Comparison of ENCODE assay signal across 20 cellular contexts in genomic region chr7:92200791-92201190, GRCh38. TPM values are rescaled to one million over a fixed set of nuclear protein-coding genes. Genes with fewer than 3 reads are reported as not detected.
"Had no signal": no experiment of that assay in that cellular context is flagged by ENCODE, and none has a peak within 500 bp of the region (broad histone marks: within the 10 kb centered on the region; RNA-seq: fewer than 3 reads in every experiment).

No MANE protein-coding gene starts in this region.

- H3K27ac Mint-ChIP-seq: activated CD4-positive, alpha-beta T cell treated with anti-CD3 and anti-CD28 coated beads for 36 hours; activated naive CD8-positive, alpha-beta T cell treated with anti-CD3 and anti-CD28 coated beads, Interleukin-2, amount 10 ng/mL, durations not matched to agents 7 days and 5 days; effector memory CD8-positive, alpha-beta T cell; mesothelial cell of epicardium; natural killer cell treated with Interleukin-12 subunit alpha and Interleukin-12 subunit beta and Interleukin-15 and Interleukin-18, amount 100 ng/mL, for 72 hours; T-helper 2 cell treated with Interferon-gamma antibody and Interleukin-4, amounts not matched to agents 5 μg/mL and 100 μg/mL, for 36 hours had no signal

- H3K4me1 ChIP-seq: lower lobe of right lung, parathyroid adenoma, sigmoid colon, upper lobe of left lung had no signal

- ATAC-seq: activated CD4-positive, alpha-beta T cell treated with anti-CD3 and anti-CD28 coated beads for 36 hours; effector memory CD8-positive, alpha-beta T cell; lower lobe of right lung; natural killer cell treated with Interleukin-12 subunit alpha and Interleukin-12 subunit beta and Interleukin-15 and Interleukin-18, amount 100 ng/mL, for 72 hours; stimulated activated naive B cell treated with anti-CD40 and anti-IgM and Interleukin-4, amounts not matched to agents 10 μg/mL and 1 μg/mL and 100 μg/mL, for 72 hours had no signal

- H3K4me1 Mint-ChIP-seq: mesothelial cell of epicardium; stimulated activated naive B cell treated with anti-CD40 and anti-IgM and Interleukin-4, amounts not matched to agents 10 μg/mL and 1 μg/mL and 100 μg/mL, for 72 hours had no signal

- DNase-seq: activated CD4-positive, alpha-beta T cell treated with anti-CD3 and anti-CD28 coated beads for 36 hours; activated CD4-positive, alpha-beta T cell treated with anti-CD3 and anti-CD28 coated beads, Interleukin-2, amount 50 U/mL, for 48 hours; activated naive CD8-positive, alpha-beta T cell treated with anti-CD3 and anti-CD28 coated beads, Interleukin-2, amount 10 ng/mL, durations not matched to agents 7 days and 5 days; amygdala; caudate nucleus; effector memory CD8-positive, alpha-beta T cell; foreskin fibroblast; hippocampal formation; lower lobe of right lung; sigmoid colon; stimulated activated naive B cell treated with anti-CD40 and anti-IgM and Interleukin-4, amounts not matched to agents 10 μg/mL and 1 μg/mL and 100 μg/mL, for 72 hours; upper lobe of left lung had no signal

- FAIRE-seq: keratinocyte, TTC549 had no signal

- H3K27me3 ChIP-seq: neutrophil, sigmoid colon, upper lobe of left lung had no signal

- H3K9me3 ChIP-seq: lower lobe of right lung, neutrophil, sigmoid colon, thoracic aorta, upper lobe of left lung had no signal

- H3K4me3 ChIP-seq: lower lobe of right lung, sigmoid colon, thoracic aorta, upper lobe of left lung had no signal

- H3K27ac ChIP-seq: lower lobe of right lung, neutrophil, parathyroid adenoma, sigmoid colon, thoracic aorta, upper lobe of left lung had no signal

- H3K4me3 Mint-ChIP-seq: activated CD4-positive, alpha-beta T cell treated with anti-CD3 and anti-CD28 coated beads for 36 hours; activated naive CD8-positive, alpha-beta T cell treated with anti-CD3 and anti-CD28 coated beads, Interleukin-2, amount 10 ng/mL, durations not matched to agents 7 days and 5 days; effector memory CD8-positive, alpha-beta T cell; mesothelial cell of epicardium; natural killer cell treated with Interleukin-12 subunit alpha and Interleukin-12 subunit beta and Interleukin-15 and Interleukin-18, amount 100 ng/mL, for 72 hours; stimulated activated naive B cell treated with anti-CD40 and anti-IgM and Interleukin-4, amounts not matched to agents 10 μg/mL and 1 μg/mL and 100 μg/mL, for 72 hours; T-helper 2 cell treated with Interferon-gamma antibody and Interleukin-4, amounts not matched to agents 5 μg/mL and 100 μg/mL, for 36 hours had no signal

- H3K27me3 Mint-ChIP-seq: activated CD4-positive, alpha-beta T cell treated with anti-CD3 and anti-CD28 coated beads for 36 hours; activated naive CD8-positive, alpha-beta T cell treated with anti-CD3 and anti-CD28 coated beads, Interleukin-2, amount 10 ng/mL, durations not matched to agents 7 days and 5 days; effector memory CD8-positive, alpha-beta T cell; natural killer cell treated with Interleukin-12 subunit alpha and Interleukin-12 subunit beta and Interleukin-15 and Interleukin-18, amount 100 ng/mL, for 72 hours; stimulated activated naive B cell treated with anti-CD40 and anti-IgM and Interleukin-4, amounts not matched to agents 10 μg/mL and 1 μg/mL and 100 μg/mL, for 72 hours had no signal

- H3K9me3 Mint-ChIP-seq: activated naive CD8-positive, alpha-beta T cell treated with anti-CD3 and anti-CD28 coated beads, Interleukin-2, amount 10 ng/mL, durations not matched to agents 7 days and 5 days; effector memory CD8-positive, alpha-beta T cell; mesothelial cell of epicardium; natural killer cell treated with Interleukin-12 subunit alpha and Interleukin-12 subunit beta and Interleukin-15 and Interleukin-18, amount 100 ng/mL, for 72 hours; stimulated activated naive B cell treated with anti-CD40 and anti-IgM and Interleukin-4, amounts not matched to agents 10 μg/mL and 1 μg/mL and 100 μg/mL, for 72 hours; T-helper 2 cell treated with Interferon-gamma antibody and Interleukin-4, amounts not matched to agents 5 μg/mL and 100 μg/mL, for 36 hours had no signal

- H2AFZ ChIP-seq: parathyroid adenoma had no signal

- H3K9ac ChIP-seq: parathyroid adenoma had no signal

RNA-seq across cellular contexts. Expression of gene LRRD1, which starts 21.8 kb away (rescaled TPM):
- total RNA-seq: activated CD4-positive, alpha-beta T cell treated with anti-CD3 and anti-CD28 coated beads for 36 hours; activated naive CD8-positive, alpha-beta T cell treated with anti-CD3 and anti-CD28 coated beads, Interleukin-2, amount 10 ng/mL, durations not matched to agents 7 days and 5 days; lower lobe of right lung; natural killer cell treated with Interleukin-12 subunit alpha and Interleukin-12 subunit beta and Interleukin-15 and Interleukin-18, amount 100 ng/mL, for 72 hours had no signal
